In the genomic region with DNA sequence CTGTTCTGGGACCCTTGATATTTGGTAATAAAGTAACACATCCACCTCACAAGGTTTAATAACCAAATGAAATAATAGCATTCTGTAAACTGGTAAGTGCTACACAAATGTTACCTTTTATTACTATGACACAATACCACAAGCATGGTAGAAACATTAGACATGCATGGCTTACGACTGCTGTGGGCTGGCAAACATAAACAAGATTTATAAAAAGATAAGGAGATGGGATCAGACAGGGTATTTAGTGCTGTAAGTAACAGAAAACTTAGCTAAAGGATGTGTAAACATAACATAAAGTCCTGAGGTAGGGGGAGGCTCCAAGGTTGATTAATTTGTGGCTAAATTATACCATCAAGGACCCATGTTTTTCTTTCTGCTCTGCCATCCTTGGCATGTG, we compare ENCODE assay signal across 13 cellular contexts.
A peak's percentile ranks its signal among the peaks of the same experiment; 100 is the strongest.
DNase-seq lines count a peak whose midpoint lies in the region; ATAC-seq and TF ChIP-seq lines count a peak whose summit lies in the region.
"Had no signal": no experiment of that assay in that cellular context is flagged by ENCODE, and none has a peak within 500 bp of the region (broad histone marks: within the 10 kb centered on the region; RNA-seq: fewer than 3 reads in every experiment).

No MANE protein-coding gene starts in this region.

- H3K27me3 ChIP-seq in uterus = no peaks in the 10 kb centered on the region

- no peak for TF ChIP-seq POLR2A in uterus (IDR thresholded peaks at IDR 0.05)

- H3K9me3 ChIP-seq in uterus = no peaks in the 10 kb centered on the region
- H3K9me3 ChIP-seq: A549 had no signal

- TF ChIP-seq CTCF in uterus (IDR thresholded peaks at IDR 0.05) (no peak), RWPE1 (conservative IDR thresholded peaks at IDR 0.05; ENCODE audit: low read depth) (no peak)

- H3K4me3 ChIP-seq in uterus = no peak overlapping the region
- H3K4me3 ChIP-seq: A549 had no signal

- H3K27ac ChIP-seq in uterus (no peak overlapping the region), RWPE1 (no peak overlapping the region)
- H3K27ac ChIP-seq: A549 had no signal

- DNase-seq in H4 (ENCODE audit: low spot score) (peak; percentile 78), NCI-H526 treated with DMSO at 0.1 percent for 48 hours (lab: John Stamatoyannopoulos, UW) (peak; percentile 39), kidney tubule cell (ENCODE audit: low spot score) (peak; percentile 5), uterus (no peak), AG08395 (ENCODE audit: low spot score) (no peak), RWPE1 (ENCODE audit: low spot score) (no peak)
- DNase-seq: CD8-positive, alpha-beta T cell; COR-L47; DMS153; HCEC 1CT had no signal

- no peak for ATAC-seq in GM21737 (IDR thresholded peaks at IDR 0.05; ENCODE audit: unreplicated experiment)
- ATAC-seq: A549; CD8-positive, alpha-beta T cell; HepG2 had no signal

- CTCF ChIA-PET in RWPE1 (lab: Yijun Ruan, JAX) = no interaction called here

- intact Hi-C loops in uterus (cut with DNase I; ENCODE audit: low total_unique reads) = no loop called here

- no peaks in the 10 kb centered on the region for H3K36me3 ChIP-seq in uterus

- no peaks in the 10 kb centered on the region for H3K4me1 ChIP-seq in uterus
- H3K4me1 ChIP-seq: A549 had no signal

- POLR2A ChIA-PET in RWPE1 (lab: Yijun Ruan, JAX; ENCODE audit: low non-redundant PET) = no interaction called here

Comparison
In these comparisons a context has a peak if more than half of its experiments do, and no peak if none do; other contexts are left out.
1. DNase-seq: peak in H4 (single experiment), NCI-H526 treated with DMSO at 0.1 percent for 48 hours (single experiment) and kidney tubule cell (single experiment); none in uterus (0 of 2), AG08395 (single experiment) and RWPE1 (single experiment).